In the genomic region with DNA sequence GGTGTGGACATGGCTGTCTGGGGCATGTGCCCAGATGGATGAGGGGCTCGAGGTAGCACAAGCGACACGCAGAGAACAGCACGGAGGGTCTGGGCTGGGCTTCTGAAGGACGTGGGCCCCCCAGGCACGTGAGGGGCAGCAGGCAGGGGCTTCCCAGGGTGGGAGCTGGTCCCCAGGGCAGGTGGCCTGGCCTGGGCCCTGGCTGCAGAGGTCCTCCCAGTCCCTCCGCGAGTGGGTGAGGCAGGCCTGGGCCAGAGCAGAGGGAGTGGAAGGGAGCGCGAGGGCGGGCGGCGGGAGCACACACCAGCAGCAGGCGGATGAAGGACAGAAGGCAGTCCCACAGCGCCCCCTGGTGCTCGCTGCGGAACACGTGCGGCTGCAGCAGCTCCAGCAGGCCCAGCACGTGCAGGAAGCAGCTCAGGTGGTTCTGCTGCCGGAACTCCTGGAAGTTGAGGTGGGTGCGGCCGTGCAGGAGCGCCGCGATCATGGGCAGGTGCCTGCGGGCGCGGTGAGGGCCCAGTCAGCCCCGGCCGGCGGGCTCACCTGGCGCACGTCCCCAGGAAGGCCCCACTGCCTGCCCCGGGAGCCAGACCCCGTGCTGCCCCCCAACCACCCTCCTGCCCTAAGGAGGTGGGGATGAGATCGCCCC, we compare ENCODE assay signal across 8 cellular contexts. TPM values are rescaled to one million over a fixed set of nuclear protein-coding genes. Genes with fewer than 3 reads are reported as not detected.
DNase-seq lines count a peak whose midpoint lies in the region; ATAC-seq lines count a peak whose summit lies in the region.

No MANE protein-coding gene starts in this region.

- ATAC-seq in HG03103 (IDR thresholded peaks at IDR 0.05; ENCODE audit: low read depth, unreplicated experiment) = peak; percentile 64
- peak; percentile 94 for ATAC-seq in left colon
- no peak for ATAC-seq in HG02678 (IDR thresholded peaks at IDR 0.05; ENCODE audit: unreplicated experiment)

- intact Hi-C loops in left colon (cut with DNase I, micrococcal nuclease) = loop anchor here in 1 of 2 donors (10.0 kb wide), 1 partner anchor 249 kb away; no protein-coding TSS in a partner anchor

- in situ Hi-C loops in Caki2 (cut with HindIII; ENCODE audit: low pct_unique_long_range_greater_than_20kb, low sequenced_read_pairs) = no loop called here

- peak; percentile 80 for DNase-seq in Caki2 (ENCODE audit: low read depth)
- peak; percentile 4 for DNase-seq in NCI-H524 treated with DMSO at 0.1 percent for 48 hours (lab: John Stamatoyannopoulos, UW)
- peak; percentile 92 for DNase-seq in activated CD4-positive, alpha-beta T cell treated with anti-CD3 and anti-CD28 coated beads for 48 hours
- DNase-seq in cerebellar nuclear complex (lab: John Stamatoyannopoulos, UW) = peak; percentile 15 to 43
- DNase-seq in left colon = peak; percentile 88 to 93
- DNase-seq in stimulated activated CD4-positive, alpha-beta T cell treated with anti-CD3 and anti-CD28 coated beads, Interleukin-2, amount 100 ng/mL, for 48 hours = peak; percentile 80 to 88

RNA-seq across cellular contexts. Expression of a gene that starts 14.7 kb away (rescaled TPM):
- 8.8 and 13.5 TPM in 2 replicates for total RNA-seq in Caki2 (2014; rRNA removed; shearing (Covaris generic); ENCODE audit: low replicate concordance)
- 10 to 100 TPM; 68.6 to 83.2 TPM for total RNA-seq in left colon

RNA-seq across cellular contexts. Expression of a gene that starts 30.2 kb away (rescaled TPM):
- total RNA-seq in Caki2 (2014; rRNA removed; shearing (Covaris generic); ENCODE audit: low replicate concordance) = 39.4 and 78.5 TPM in 2 replicates
- 10 to 100 TPM; 67.7 to 67.8 TPM for total RNA-seq in left colon

RNA-seq across cellular contexts. Expression of a gene that starts 56.5 kb away (rescaled TPM):
- total RNA-seq in Caki2 (2014; rRNA removed; shearing (Covaris generic); ENCODE audit: low replicate concordance) = 26.5 and 33.2 TPM in 2 replicates
- total RNA-seq in left colon = 10 to 100 TPM; 42.9 to 45.8 TPM

Comparison
In these comparisons a context has a peak if more than half of its experiments do, and no peak if none do; other contexts are left out.
1. DNase-seq: peak in every context shown above with its lines; median percentile 92 in activated CD4-positive, alpha-beta T cell treated with anti-CD3 and anti-CD28 coated beads for 48 hours; 90 in left colon; 84 in stimulated activated CD4-positive, alpha-beta T cell treated with anti-CD3 and anti-CD28 coated beads, Interleukin-2, amount 100 ng/mL, for 48 hours; 80 in Caki2; 29 in cerebellar nuclear complex; 4 in NCI-H524 treated with DMSO at 0.1 percent for 48 hours.